1 cellular context compared by ENCODE assay signal in the genomic region with DNA sequence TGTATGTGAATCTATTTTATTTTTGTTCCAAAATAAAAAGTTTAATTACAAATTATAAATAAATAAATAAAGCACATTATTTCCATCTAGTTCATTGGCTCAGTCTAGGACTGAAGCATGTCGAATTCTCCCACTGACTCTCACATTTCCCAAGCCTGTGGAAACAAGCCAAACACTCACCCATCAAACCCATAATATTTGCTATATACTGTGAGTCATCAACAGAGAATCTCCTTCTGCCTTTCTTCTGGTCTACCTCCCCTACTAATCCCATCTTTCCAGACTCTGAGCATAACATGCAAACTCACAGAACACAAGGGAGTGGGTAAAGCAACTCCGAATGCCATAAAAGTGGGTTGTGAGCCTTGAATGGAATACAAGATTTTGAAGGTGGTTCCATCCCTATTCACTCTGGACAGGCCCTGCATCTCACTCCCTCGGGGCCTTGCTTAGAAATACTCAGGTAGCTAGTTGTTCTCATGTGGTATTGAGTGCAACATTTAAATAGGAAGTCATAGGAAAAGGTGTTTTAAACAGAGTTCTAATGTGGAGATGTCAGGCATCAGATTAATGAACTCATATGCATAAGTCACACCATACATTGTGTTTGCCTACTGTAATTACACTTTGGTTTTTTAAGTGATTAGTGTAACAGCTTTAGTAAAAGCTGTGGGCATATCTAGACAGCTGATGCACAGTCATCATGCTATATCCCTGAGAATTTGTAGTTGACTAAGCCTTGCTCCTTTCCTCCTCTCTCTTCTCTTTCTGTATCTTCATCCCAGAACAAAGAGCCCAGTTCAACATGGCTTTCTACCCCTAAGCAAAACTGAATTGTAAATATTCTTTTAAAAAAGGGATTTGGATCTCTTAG.
TF ChIP-seq lines count a peak whose summit lies in the region.

No MANE protein-coding gene starts in this region.

TF ChIP-seq in GM23338, 12 proteins besides CTCF, POLR2A, EP300 and RAD21 (continued from another document):
- TF ChIP-seq, protein P1, sequence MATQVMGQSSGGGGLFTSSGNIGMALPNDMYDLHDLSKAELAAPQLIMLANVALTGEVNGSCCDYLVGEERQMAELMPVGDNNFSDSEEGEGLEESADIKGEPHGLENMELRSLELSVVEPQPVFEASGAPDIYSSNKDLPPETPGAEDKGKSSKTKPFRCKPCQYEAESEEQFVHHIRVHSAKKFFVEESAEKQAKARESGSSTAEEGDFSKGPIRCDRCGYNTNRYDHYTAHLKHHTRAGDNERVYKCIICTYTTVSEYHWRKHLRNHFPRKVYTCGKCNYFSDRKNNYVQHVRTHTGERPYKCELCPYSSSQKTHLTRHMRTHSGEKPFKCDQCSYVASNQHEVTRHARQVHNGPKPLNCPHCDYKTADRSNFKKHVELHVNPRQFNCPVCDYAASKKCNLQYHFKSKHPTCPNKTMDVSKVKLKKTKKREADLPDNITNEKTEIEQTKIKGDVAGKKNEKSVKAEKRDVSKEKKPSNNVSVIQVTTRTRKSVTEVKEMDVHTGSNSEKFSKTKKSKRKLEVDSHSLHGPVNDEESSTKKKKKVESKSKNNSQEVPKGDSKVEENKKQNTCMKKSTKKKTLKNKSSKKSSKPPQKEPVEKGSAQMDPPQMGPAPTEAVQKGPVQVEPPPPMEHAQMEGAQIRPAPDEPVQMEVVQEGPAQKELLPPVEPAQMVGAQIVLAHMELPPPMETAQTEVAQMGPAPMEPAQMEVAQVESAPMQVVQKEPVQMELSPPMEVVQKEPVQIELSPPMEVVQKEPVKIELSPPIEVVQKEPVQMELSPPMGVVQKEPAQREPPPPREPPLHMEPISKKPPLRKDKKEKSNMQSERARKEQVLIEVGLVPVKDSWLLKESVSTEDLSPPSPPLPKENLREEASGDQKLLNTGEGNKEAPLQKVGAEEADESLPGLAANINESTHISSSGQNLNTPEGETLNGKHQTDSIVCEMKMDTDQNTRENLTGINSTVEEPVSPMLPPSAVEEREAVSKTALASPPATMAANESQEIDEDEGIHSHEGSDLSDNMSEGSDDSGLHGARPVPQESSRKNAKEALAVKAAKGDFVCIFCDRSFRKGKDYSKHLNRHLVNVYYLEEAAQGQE (IDR thresholded peaks at IDR 0.05; ENCODE audit: unreplicated experiment): no peak
- TF ChIP-seq JUNB (IDR thresholded peaks at IDR 0.05; ENCODE audit: unreplicated experiment): no peak
- TF ChIP-seq EZH2 (IDR thresholded peaks at IDR 0.05; ENCODE audit: low read depth, unreplicated experiment): no peak
- TF ChIP-seq, protein P2, sequence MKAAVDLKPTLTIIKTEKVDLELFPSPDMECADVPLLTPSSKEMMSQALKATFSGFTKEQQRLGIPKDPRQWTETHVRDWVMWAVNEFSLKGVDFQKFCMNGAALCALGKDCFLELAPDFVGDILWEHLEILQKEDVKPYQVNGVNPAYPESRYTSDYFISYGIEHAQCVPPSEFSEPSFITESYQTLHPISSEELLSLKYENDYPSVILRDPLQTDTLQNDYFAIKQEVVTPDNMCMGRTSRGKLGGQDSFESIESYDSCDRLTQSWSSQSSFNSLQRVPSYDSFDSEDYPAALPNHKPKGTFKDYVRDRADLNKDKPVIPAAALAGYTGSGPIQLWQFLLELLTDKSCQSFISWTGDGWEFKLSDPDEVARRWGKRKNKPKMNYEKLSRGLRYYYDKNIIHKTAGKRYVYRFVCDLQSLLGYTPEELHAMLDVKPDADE (IDR thresholded peaks at IDR 0.05): no peak
- TF ChIP-seq, protein P3, sequence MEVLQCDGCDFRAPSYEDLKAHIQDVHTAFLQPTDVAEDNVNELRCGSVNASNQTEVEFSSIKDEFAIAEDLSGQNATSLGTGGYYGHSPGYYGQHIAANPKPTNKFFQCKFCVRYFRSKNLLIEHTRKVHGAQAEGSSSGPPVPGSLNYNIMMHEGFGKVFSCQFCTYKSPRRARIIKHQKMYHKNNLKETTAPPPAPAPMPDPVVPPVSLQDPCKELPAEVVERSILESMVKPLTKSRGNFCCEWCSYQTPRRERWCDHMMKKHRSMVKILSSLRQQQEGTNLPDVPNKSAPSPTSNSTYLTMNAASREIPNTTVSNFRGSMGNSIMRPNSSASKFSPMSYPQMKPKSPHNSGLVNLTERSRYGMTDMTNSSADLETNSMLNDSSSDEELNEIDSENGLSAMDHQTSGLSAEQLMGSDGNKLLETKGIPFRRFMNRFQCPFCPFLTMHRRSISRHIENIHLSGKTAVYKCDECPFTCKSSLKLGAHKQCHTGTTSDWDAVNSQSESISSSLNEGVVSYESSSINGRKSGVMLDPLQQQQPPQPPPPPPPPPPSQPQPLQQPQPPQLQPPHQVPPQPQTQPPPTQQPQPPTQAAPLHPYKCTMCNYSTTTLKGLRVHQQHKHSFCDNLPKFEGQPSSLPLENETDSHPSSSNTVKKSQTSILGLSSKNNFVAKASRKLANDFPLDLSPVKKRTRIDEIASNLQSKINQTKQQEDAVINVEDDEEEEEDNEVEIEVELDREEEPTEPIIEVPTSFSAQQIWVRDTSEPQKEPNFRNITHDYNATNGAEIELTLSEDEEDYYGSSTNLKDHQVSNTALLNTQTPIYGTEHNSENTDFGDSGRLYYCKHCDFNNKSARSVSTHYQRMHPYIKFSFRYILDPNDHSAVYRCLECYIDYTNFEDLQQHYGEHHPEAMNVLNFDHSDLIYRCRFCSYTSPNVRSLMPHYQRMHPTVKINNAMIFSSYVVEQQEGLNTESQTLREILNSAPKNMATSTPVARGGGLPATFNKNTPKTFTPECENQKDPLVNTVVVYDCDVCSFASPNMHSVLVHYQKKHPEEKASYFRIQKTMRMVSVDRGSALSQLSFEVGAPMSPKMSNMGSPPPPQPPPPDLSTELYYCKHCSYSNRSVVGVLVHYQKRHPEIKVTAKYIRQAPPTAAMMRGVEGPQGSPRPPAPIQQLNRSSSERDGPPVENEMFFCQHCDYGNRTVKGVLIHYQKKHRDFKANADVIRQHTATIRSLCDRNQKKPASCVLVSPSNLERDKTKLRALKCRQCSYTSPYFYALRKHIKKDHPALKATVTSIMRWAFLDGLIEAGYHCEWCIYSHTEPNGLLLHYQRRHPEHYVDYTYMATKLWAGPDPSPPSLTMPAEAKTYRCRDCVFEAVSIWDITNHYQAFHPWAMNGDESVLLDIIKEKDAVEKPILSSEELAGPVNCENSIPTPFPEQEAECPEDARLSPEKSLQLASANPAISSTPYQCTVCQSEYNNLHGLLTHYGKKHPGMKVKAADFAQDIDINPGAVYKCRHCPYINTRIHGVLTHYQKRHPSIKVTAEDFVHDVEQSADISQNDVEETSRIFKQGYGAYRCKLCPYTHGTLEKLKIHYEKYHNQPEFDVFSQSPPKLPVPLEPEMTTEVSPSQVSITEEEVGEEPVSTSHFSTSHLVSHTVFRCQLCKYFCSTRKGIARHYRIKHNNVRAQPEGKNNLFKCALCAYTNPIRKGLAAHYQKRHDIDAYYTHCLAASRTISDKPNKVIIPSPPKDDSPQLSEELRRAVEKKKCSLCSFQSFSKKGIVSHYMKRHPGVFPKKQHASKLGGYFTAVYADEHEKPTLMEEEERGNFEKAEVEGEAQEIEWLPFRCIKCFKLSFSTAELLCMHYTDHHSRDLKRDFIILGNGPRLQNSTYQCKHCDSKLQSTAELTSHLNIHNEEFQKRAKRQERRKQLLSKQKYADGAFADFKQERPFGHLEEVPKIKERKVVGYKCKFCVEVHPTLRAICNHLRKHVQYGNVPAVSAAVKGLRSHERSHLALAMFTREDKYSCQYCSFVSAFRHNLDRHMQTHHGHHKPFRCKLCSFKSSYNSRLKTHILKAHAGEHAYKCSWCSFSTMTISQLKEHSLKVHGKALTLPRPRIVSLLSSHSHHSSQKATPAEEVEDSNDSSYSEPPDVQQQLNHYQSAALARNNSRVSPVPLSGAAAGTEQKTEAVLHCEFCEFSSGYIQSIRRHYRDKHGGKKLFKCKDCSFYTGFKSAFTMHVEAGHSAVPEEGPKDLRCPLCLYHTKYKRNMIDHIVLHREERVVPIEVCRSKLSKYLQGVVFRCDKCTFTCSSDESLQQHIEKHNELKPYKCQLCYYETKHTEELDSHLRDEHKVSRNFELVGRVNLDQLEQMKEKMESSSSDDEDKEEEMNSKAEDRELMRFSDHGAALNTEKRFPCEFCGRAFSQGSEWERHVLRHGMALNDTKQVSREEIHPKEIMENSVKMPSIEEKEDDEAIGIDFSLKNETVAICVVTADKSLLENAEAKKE (CRISPR knock-in tag; IDR thresholded peaks at IDR 0.05): no peak
- TF ChIP-seq ZNF114 (CRISPR knock-in tag; IDR thresholded peaks at IDR 0.05): no peak
- TF ChIP-seq CREB1 (CRISPR knock-in tag; IDR thresholded peaks at IDR 0.05; ENCODE audit: low read depth): no peak
- no peak for TF ChIP-seq STAT1 (IDR thresholded peaks at IDR 0.05; ENCODE audit: unreplicated experiment)
- TF ChIP-seq EZH2phosphoT487 (IDR thresholded peaks at IDR 0.05; ENCODE audit: unreplicated experiment): no peak
- TF ChIP-seq POLR2AphosphoS5 (IDR thresholded peaks at IDR 0.05; ENCODE audit: low read depth): no peak
